Comparison of ENCODE assay signal across 26 cellular contexts in the genomic region with DNA sequence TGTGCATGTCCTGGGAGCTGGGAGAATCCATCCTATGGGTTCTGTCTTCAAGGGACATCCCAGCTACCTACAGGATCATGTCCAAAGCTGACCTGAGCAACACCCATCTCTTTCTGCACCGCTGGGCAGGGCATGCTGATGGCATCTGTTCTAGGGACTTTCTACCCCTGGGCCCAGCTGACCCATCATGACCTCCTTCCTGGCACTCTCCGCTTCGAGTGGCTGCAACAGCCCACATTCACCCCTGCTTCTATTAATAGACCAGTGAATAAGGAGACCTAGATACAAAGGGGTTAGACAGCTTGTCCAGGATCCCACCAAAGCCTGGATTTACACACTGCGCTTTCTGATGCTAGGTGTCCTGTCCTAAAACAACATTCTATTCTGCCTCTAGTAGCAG. TPM values are rescaled to one million over a fixed set of nuclear protein-coding genes. Genes with fewer than 3 reads are reported as not detected.
DNase-seq lines count a peak whose midpoint lies in the region; ATAC-seq and TF ChIP-seq lines count a peak whose summit lies in the region.
"Had no signal": no experiment of that assay in that cellular context is flagged by ENCODE, and none has a peak within 500 bp of the region (broad histone marks: within the 10 kb centered on the region; RNA-seq: fewer than 3 reads in every experiment).

No MANE protein-coding gene starts in this region.

- TF ChIP-seq CTCF in cardiac muscle cell (IDR thresholded peaks at IDR 0.05; ENCODE audit: low read depth, low read length) (no peak), right atrium auricular region (IDR thresholded peaks at IDR 0.05) (no peak), osteocyte (IDR thresholded peaks at IDR 0.05) (no peak), type B pancreatic cell (conservative IDR thresholded peaks at IDR 0.05) (no peak)

- peak; percentile 38 to 72 for ATAC-seq in left cardiac atrium
- ATAC-seq: GM23338 had no signal

- H3K4me3 Mint-ChIP-seq in osteocyte (ENCODE audit: unreplicated experiment): no peak overlapping the region
- H3K4me3 Mint-ChIP-seq in type B pancreatic cell: no peak overlapping the region
- H3K4me3 Mint-ChIP-seq: CD4-positive, alpha-beta T cell; GM23338; H9; HFFc6 had no signal

- H3K9me3 ChIP-seq in cardiac muscle cell (ENCODE audit: low read depth): no peaks in the 10 kb centered on the region
- peaks cover 0 to 5% of the 10 kb centered on the region in 2 donors for H3K9me3 ChIP-seq in right atrium auricular region
- H3K9me3 ChIP-seq: SK-N-SH had no signal

- H3K36me3 ChIP-seq in cardiac muscle cell (no peaks in the 10 kb centered on the region), right atrium auricular region (no peaks in the 10 kb centered on the region)
- H3K36me3 ChIP-seq: BLaER1 treated with 17β-estradiol and CSF1 and Interleukin-3, amounts not matched to agents 10 nM and 100 nM; Peyer's patch had no signal

- H3K27me3 ChIP-seq in cardiac muscle cell (no peaks in the 10 kb centered on the region), right atrium auricular region (peaks cover 0 to 6% of the 10 kb centered on the region in 2 donors)
- H3K27me3 ChIP-seq: Peyer's patch had no signal

- peaks cover 4% of the 10 kb centered on the region for H3K9me3 Mint-ChIP-seq in osteocyte (ENCODE audit: unreplicated experiment)
- H3K9me3 Mint-ChIP-seq in type B pancreatic cell: peaks cover 4% of the 10 kb centered on the region
- H3K9me3 Mint-ChIP-seq: CD4-positive, alpha-beta T cell had no signal

- H3K4me1 ChIP-seq in cardiac muscle cell (ENCODE audit: low read depth) (peaks cover 13% of the 10 kb centered on the region), right atrium auricular region (peaks cover 0 to 8% of the 10 kb centered on the region in 2 donors)
- H3K4me1 ChIP-seq: BLaER1 treated with 17β-estradiol and CSF1 and Interleukin-3, amounts not matched to agents 10 nM and 100 nM; Peyer's patch had no signal

- peak in 1 of 2 donors; percentile 20 for DNase-seq in cardiac muscle cell (ENCODE audit: low read depth in 1 of 2, low spot score in 1 of 2)
- DNase-seq in right atrium auricular region (ENCODE audit: low spot score): no peak
- no peak for DNase-seq in left cardiac atrium
- DNase-seq in osteocyte (ENCODE audit: extremely low spot score, unreplicated experiment): peak; percentile 75
- DNase-seq in type B pancreatic cell (ENCODE audit: extremely low spot score, unreplicated experiment): peak; percentile 42
- no peak for DNase-seq in activated CD4-positive, alpha-beta T cell treated with anti-CD3 and anti-CD28 coated beads for 48 hours
- no peak for DNase-seq in HCEC 1CT
- DNase-seq in activated CD4-positive, alpha-beta T cell treated with anti-CD3 and anti-CD28 coated beads for 4 hours: no peak
- DNase-seq: AML-193; CD4-positive, alpha-beta T cell; COR-L47; DMS53; H9; HFFc6; KBM-7; NCI-H1105 treated with DMSO at 0.1 percent for 48 hours; NCI-H146; NCI-H1930; NCI-H2107; NCI-H446 treated with DMSO at 0.1 percent for 48 hours; NCI-H526; Peyer's patch; SK-N-SH had no signal

- H3K4me3 ChIP-seq in cardiac muscle cell (no peak overlapping the region), right atrium auricular region (no peak overlapping the region)
- H3K4me3 ChIP-seq: BLaER1 treated with 17β-estradiol and CSF1 and Interleukin-3, amounts not matched to agents 10 nM and 100 nM; GM23338; Peyer's patch had no signal

- H3K36me3 Mint-ChIP-seq in osteocyte (ENCODE audit: unreplicated experiment) (no peaks in the 10 kb centered on the region), type B pancreatic cell (no peaks in the 10 kb centered on the region)

- H3K27me3 Mint-ChIP-seq in osteocyte (ENCODE audit: unreplicated experiment) (peaks cover 11% of the 10 kb centered on the region), type B pancreatic cell (no peaks in the 10 kb centered on the region)

- H3K27ac Mint-ChIP-seq in osteocyte (ENCODE audit: unreplicated experiment) (no peak overlapping the region), type B pancreatic cell (no peak overlapping the region)
- H3K27ac Mint-ChIP-seq: CD4-positive, alpha-beta T cell; GM23338; H9; HFFc6 had no signal

- H3K4me1 Mint-ChIP-seq in osteocyte (ENCODE audit: unreplicated experiment) (no peaks in the 10 kb centered on the region), type B pancreatic cell (ENCODE audit: unreplicated experiment) (peaks cover 12% of the 10 kb centered on the region)

- intact Hi-C loops in left cardiac atrium (cut with DNase I): no loop called here

- peak overlapping the region; percentile 75 for H3K27ac ChIP-seq in cardiac muscle cell
- H3K27ac ChIP-seq in right atrium auricular region: peak overlapping the region in 1 of 2 donors; percentile 13
- H3K27ac ChIP-seq: BLaER1 treated with 17β-estradiol and CSF1 and Interleukin-3, amounts not matched to agents 10 nM and 100 nM; Peyer's patch had no signal

RNA-seq across cellular contexts. Expression of a gene that starts 44.6 kb away (rescaled TPM):
- total RNA-seq in cardiac muscle cell (4.8 and 12.6 TPM in 2 replicates), right atrium auricular region (1 to 10 TPM in 1 of 2 donors, under 1 TPM in 1; 0.93 to 2.4 TPM), left cardiac atrium (1 to 10 TPM; 1.3 to 2.8 TPM), osteocyte (12.6 and 17.3 TPM in 2 replicates), type B pancreatic cell (ENCODE audit: low replicate concordance) (4.5 and 11.5 TPM in 2 replicates)
- polyA plus RNA-seq in cardiac muscle cell: 3.6 and 3.8 TPM in 2 replicates
- total RNA-seq: CD4-positive, alpha-beta T cell; G401 had no signal

RNA-seq across cellular contexts. Expression of a gene that starts 45.7 kb away (rescaled TPM):
- total RNA-seq in cardiac muscle cell (27.7 and 29.8 TPM in 2 replicates), right atrium auricular region (1 to 10 TPM; 4.3 to 8.7 TPM), left cardiac atrium (10 to 100 TPM in 1 of 2 donors, 1 to 10 TPM in 1; 9.9 to 14.2 TPM), osteocyte (23.9 and 27.4 TPM in 2 replicates), type B pancreatic cell (ENCODE audit: low replicate concordance) (16.7 and 23.7 TPM in 2 replicates)
- polyA plus RNA-seq in cardiac muscle cell: 24.7 and 38.3 TPM in 2 replicates

Comparison
In these comparisons a context has a peak if more than half of its experiments do, and no peak if none do; other contexts are left out.
1. DNase-seq: peak in osteocyte (single experiment) and type B pancreatic cell (single experiment); none in right atrium auricular region (single experiment), left cardiac atrium (single experiment), activated CD4-positive, alpha-beta T cell treated with anti-CD3 and anti-CD28 coated beads for 48 hours (single experiment), HCEC 1CT (single experiment) and activated CD4-positive, alpha-beta T cell treated with anti-CD3 and anti-CD28 coated beads for 4 hours (0 of 2).